29 cellular contexts compared by ENCODE assay signal in the genomic region with DNA sequence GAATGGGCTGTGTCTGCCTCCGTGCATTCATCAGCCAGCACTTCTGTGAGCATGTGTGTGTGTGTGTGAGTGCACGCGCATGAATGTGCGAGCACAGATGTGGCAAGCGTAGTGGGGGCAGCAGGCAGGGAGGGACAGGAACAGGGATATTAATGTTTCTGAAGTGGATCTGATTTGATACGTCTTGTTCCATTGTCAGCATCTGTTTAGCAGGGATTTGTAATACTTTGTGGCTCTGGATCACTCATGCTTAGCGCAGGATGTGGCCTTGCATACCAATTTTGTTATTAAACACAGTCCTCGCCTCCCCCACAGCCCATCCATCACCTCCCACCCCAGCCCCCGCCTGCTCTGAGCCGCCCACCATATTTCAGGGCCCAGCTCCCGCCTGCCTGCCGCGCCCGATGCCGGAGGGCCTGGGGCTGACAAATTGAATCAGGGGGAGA. TPM values are rescaled to one million over a fixed set of nuclear protein-coding genes. Genes with fewer than 3 reads are reported as not detected.
DNase-seq lines count a peak whose midpoint lies in the region; ATAC-seq and TF ChIP-seq lines count a peak whose summit lies in the region.
"Had no signal": no experiment of that assay in that cellular context is flagged by ENCODE, and none has a peak within 500 bp of the region (broad histone marks: within the 10 kb centered on the region; RNA-seq: fewer than 3 reads in every experiment).

No MANE protein-coding gene starts in this region.

- H3K9me3 Mint-ChIP-seq in chondrocyte (ENCODE audit: low read depth) (no peaks in the 10 kb centered on the region), nephron (no peaks in the 10 kb centered on the region), osteocyte (ENCODE audit: unreplicated experiment) (no peaks in the 10 kb centered on the region)
- H3K9me3 Mint-ChIP-seq in activated T-helper 1 cell treated with anti-CD3 and anti-CD28 coated beads, Interleukin-12 subunit alpha, Interleukin-12 subunit beta, Interleukin-2, Interleukin-4 antibody, amounts not matched to agents 30 ng/mL and 10 ng/mL and 1 ng/mL, durations not matched to agents 14 hours and 24 hours and 36 hours = no peaks in the 10 kb centered on the region
- H3K9me3 Mint-ChIP-seq: activated T-cell treated with anti-CD3 and anti-CD28 coated beads, Interleukin-2, amount 50 U/mL, for 4 hours; stimulated activated naive CD8-positive, alpha-beta T cell treated with anti-CD3 and anti-CD28 coated beads, Interleukin-15, amount 100 ng/mL, for 72 hours had no signal

- no peak overlapping the region for H3K4me2 ChIP-seq in SK-N-SH

- peaks cover 15 to 18% of the 10 kb centered on the region in 2 experiments; a peak in 3 of 4 replicates for H3K4me1 ChIP-seq in SK-N-SH (ENCODE audit: control insufficient read depth in 1 of 2, insufficient read depth in 2 of 2, low read depth in 1 of 2, low read length in 1 of 2)
- H3K4me1 ChIP-seq: left lung, pancreas had no signal

- whole genome bisulfite sequencing in SK-N-SH (ENCODE audit: low lambda C conversion rate) = 78% methylated on average over 15 of the region's 15 CpGs

- peaks cover 13% of the 10 kb centered on the region for H3K27me3 Mint-ChIP-seq in chondrocyte (ENCODE audit: low read depth)
- peaks cover 77% of the 10 kb centered on the region for H3K27me3 Mint-ChIP-seq in nephron (ENCODE audit: low read depth)
- H3K27me3 Mint-ChIP-seq in activated T-helper 1 cell treated with anti-CD3 and anti-CD28 coated beads, Interleukin-12 subunit alpha, Interleukin-12 subunit beta, Interleukin-2, Interleukin-4 antibody, amounts not matched to agents 30 ng/mL and 10 ng/mL and 1 ng/mL, durations not matched to agents 14 hours and 24 hours and 36 hours (ENCODE audit: insufficient read depth) = peaks cover 8% of the 10 kb centered on the region
- H3K27me3 Mint-ChIP-seq in osteocyte (ENCODE audit: unreplicated experiment) = peaks cover 7% of the 10 kb centered on the region
- H3K27me3 Mint-ChIP-seq: stimulated activated naive CD8-positive, alpha-beta T cell treated with anti-CD3 and anti-CD28 coated beads, Interleukin-15, amount 100 ng/mL, for 72 hours had no signal

- H3K27ac Mint-ChIP-seq in chondrocyte (ENCODE audit: unreplicated experiment) = no peak overlapping the region
- peak overlapping the region; percentile 3 to 87 (median 30) for H3K27ac Mint-ChIP-seq in nephron
- H3K27ac Mint-ChIP-seq in activated T-helper 1 cell treated with anti-CD3 and anti-CD28 coated beads, Interleukin-12 subunit alpha, Interleukin-12 subunit beta, Interleukin-2, Interleukin-4 antibody, amounts not matched to agents 30 ng/mL and 10 ng/mL and 1 ng/mL, durations not matched to agents 14 hours and 24 hours and 36 hours = no peak overlapping the region
- no peak overlapping the region for H3K27ac Mint-ChIP-seq in osteocyte (ENCODE audit: unreplicated experiment)
- H3K27ac Mint-ChIP-seq: B cell; stimulated activated naive CD8-positive, alpha-beta T cell treated with anti-CD3 and anti-CD28 coated beads, Interleukin-15, amount 100 ng/mL, for 72 hours had no signal

- H3K36me3 Mint-ChIP-seq in chondrocyte (ENCODE audit: low read depth) (no peaks in the 10 kb centered on the region), nephron (ENCODE audit: low read depth) (no peaks in the 10 kb centered on the region), osteocyte (ENCODE audit: unreplicated experiment) (no peaks in the 10 kb centered on the region)
- H3K36me3 Mint-ChIP-seq in activated T-helper 1 cell treated with anti-CD3 and anti-CD28 coated beads, Interleukin-12 subunit alpha, Interleukin-12 subunit beta, Interleukin-2, Interleukin-4 antibody, amounts not matched to agents 30 ng/mL and 10 ng/mL and 1 ng/mL, durations not matched to agents 14 hours and 24 hours and 36 hours (ENCODE audit: low read depth) = no peaks in the 10 kb centered on the region

- no peak overlapping the region for H3K9ac ChIP-seq in SK-N-SH

- CTCF ChIA-PET in SK-N-SH (lab: Yijun Ruan, JAX) = interaction anchor here (1.5 to 2.6 kb wide), 3 partner anchors 12 to 31 kb away, joined by 5 to 11 read pairs (median 10); no protein-coding TSS in a partner anchor

- TF ChIP-seq CTCF in SK-N-SH (IDR thresholded peaks at IDR 0.05) (no peak), chondrocyte (IDR thresholded peaks at IDR 0.05) (no peak), nephron (IDR thresholded peaks at IDR 0.05; ENCODE audit: unreplicated experiment in 3 of 3) (no peak), osteocyte (IDR thresholded peaks at IDR 0.05) (no peak)

- no peak overlapping the region for H3K4me3 Mint-ChIP-seq in chondrocyte (ENCODE audit: unreplicated experiment)
- peak overlapping the region; percentile 7 to 17 (median 10) for H3K4me3 Mint-ChIP-seq in nephron
- H3K4me3 Mint-ChIP-seq in activated T-helper 1 cell treated with anti-CD3 and anti-CD28 coated beads, Interleukin-12 subunit alpha, Interleukin-12 subunit beta, Interleukin-2, Interleukin-4 antibody, amounts not matched to agents 30 ng/mL and 10 ng/mL and 1 ng/mL, durations not matched to agents 14 hours and 24 hours and 36 hours = no peak overlapping the region
- H3K4me3 Mint-ChIP-seq in osteocyte (ENCODE audit: unreplicated experiment) = no peak overlapping the region
- H3K4me3 Mint-ChIP-seq: activated T-cell treated with anti-CD3 and anti-CD28 coated beads, Interleukin-2, amount 50 U/mL, for 4 hours; B cell; stimulated activated naive CD8-positive, alpha-beta T cell treated with anti-CD3 and anti-CD28 coated beads, Interleukin-15, amount 100 ng/mL, for 72 hours; T-helper 17 cell had no signal

- H3F3A ChIP-seq in SK-N-SH (replicated peaks; ENCODE audit: insufficient read depth) = peaks cover 13% of the 10 kb centered on the region

- no peak for TF ChIP-seq RAD21 in SK-N-SH (IDR thresholded peaks at IDR 0.05; ENCODE audit: low read length)

- peaks cover 5% of the 10 kb centered on the region for H3K4me1 Mint-ChIP-seq in chondrocyte (ENCODE audit: low read depth)
- peaks cover 37% of the 10 kb centered on the region for H3K4me1 Mint-ChIP-seq in nephron
- H3K4me1 Mint-ChIP-seq in activated T-helper 1 cell treated with anti-CD3 and anti-CD28 coated beads, Interleukin-12 subunit alpha, Interleukin-12 subunit beta, Interleukin-2, Interleukin-4 antibody, amounts not matched to agents 30 ng/mL and 10 ng/mL and 1 ng/mL, durations not matched to agents 14 hours and 24 hours and 36 hours (ENCODE audit: low read depth) = no peaks in the 10 kb centered on the region
- peaks cover 2% of the 10 kb centered on the region for H3K4me1 Mint-ChIP-seq in osteocyte (ENCODE audit: unreplicated experiment)
- H3K4me1 Mint-ChIP-seq: B cell; stimulated activated naive CD8-positive, alpha-beta T cell treated with anti-CD3 and anti-CD28 coated beads, Interleukin-15, amount 100 ng/mL, for 72 hours had no signal

- H4K20me1 ChIP-seq in SK-N-SH (ENCODE audit: insufficient read depth) = no peaks in the 10 kb centered on the region

- H3K36me3 ChIP-seq in SK-N-SH (replicated peaks in 1 of 2; ENCODE audit: control insufficient read depth in 1 of 2, insufficient read depth in 2 of 2, low read length in 1 of 2) = no peaks in the 10 kb centered on the region
- H3K36me3 ChIP-seq: left lung, pancreas, right lobe of liver, tibial nerve had no signal

- POLR2A ChIA-PET in SK-N-SH (lab: Yijun Ruan, JAX) = interaction anchor here (3.1 kb wide), 1 partner anchor 10 kb away, joined by 18 read pairs; no protein-coding TSS in a partner anchor

- intact Hi-C loops in activated T-helper 1 cell treated with anti-CD3 and anti-CD28 coated beads, Interleukin-12 subunit alpha, Interleukin-12 subunit beta, Interleukin-2, Interleukin-4 antibody, amounts not matched to agents 30 ng/mL and 10 ng/mL and 1 ng/mL, durations not matched to agents 14 hours and 24 hours and 36 hours (cut with micrococcal nuclease) = no loop called here

- no peak overlapping the region for H2AFZ ChIP-seq in SK-N-SH (ENCODE audit: low read depth)

- DNase-seq in SK-N-SH = peak; percentile 58
- peak; percentile 52 for DNase-seq in chondrocyte (ENCODE audit: low spot score)
- DNase-seq in activated T-helper 1 cell treated with anti-CD3 and anti-CD28 coated beads, Interleukin-12 subunit alpha, Interleukin-12 subunit beta, Interleukin-2, Interleukin-4 antibody, amounts not matched to agents 30 ng/mL and 10 ng/mL and 1 ng/mL, durations not matched to agents 14 hours and 24 hours and 36 hours (ENCODE audit: low spot score) = no peak
- DNase-seq in dedifferentiated amniotic fluid mesenchymal stem cell (ENCODE audit: extremely low spot score) = no peak
- no peak for DNase-seq in osteocyte (ENCODE audit: extremely low spot score, unreplicated experiment)
- DNase-seq: 8988T; activated CD4-positive, alpha-beta T cell treated with anti-CD3 and anti-CD28 coated beads for 48 hours; activated naive CD4-positive, alpha-beta T cell treated with Interleukin-2 at 50 U/mL for 16 hours; activated T-cell treated with anti-CD3 and anti-CD28 coated beads, Interleukin-2, amount 50 U/mL, for 4 hours; amygdala; DMS153; foreskin keratinocyte; GF-D8; Karpas-422; left lung; MV-4-11; NCI-H1694 treated with DMSO at 0.1 percent for 48 hours; NCI-H526 treated with DMSO at 0.1 percent for 48 hours; right lobe of liver; stimulated activated naive CD8-positive, alpha-beta T cell treated with anti-CD3 and anti-CD28 coated beads, Interleukin-15, amount 100 ng/mL, for 72 hours; T-helper 17 cell had no signal

- H3K4me3 ChIP-seq in SK-N-SH (ENCODE audit: low read depth in 2 of 2, low read length in 1 of 2) = no peak overlapping the region
- H3K4me3 ChIP-seq: left lung, pancreas, right lobe of liver, tibial nerve had no signal

- H3K9me3 ChIP-seq in SK-N-SH = no peaks in the 10 kb centered on the region
- H3K9me3 ChIP-seq: left lung, pancreas, right lobe of liver, tibial nerve had no signal

- ATAC-seq in SK-N-SH treated with all-trans-retinoic acid at 6 μM for 48 hours (no peak), GM21529 (IDR thresholded peaks at IDR 0.05; ENCODE audit: unreplicated experiment) (no peak)
- ATAC-seq: activated T-cell treated with anti-CD3 and anti-CD28 coated beads, Interleukin-2, amount 50 U/mL, for 4 hours; foreskin keratinocyte; left lung; pancreas; right lobe of liver; stimulated activated naive CD8-positive, alpha-beta T cell treated with anti-CD3 and anti-CD28 coated beads, Interleukin-15, amount 100 ng/mL, for 72 hours; T-helper 17 cell had no signal

- TF ChIP-seq EP300 in SK-N-SH (IDR thresholded peaks at IDR 0.05; ENCODE audit: borderline replicate concordance in 1 of 2, low read depth in 1 of 2, low read length in 1 of 2) = no peak

- no peaks in the 10 kb centered on the region for H3K27me3 ChIP-seq in SK-N-SH (ENCODE audit: insufficient read depth)
- H3K27me3 ChIP-seq: foreskin keratinocyte, pancreas, right lobe of liver had no signal

- H3K9me2 ChIP-seq in SK-N-SH = no peaks in the 10 kb centered on the region

- no peak overlapping the region for H3K27ac ChIP-seq in SK-N-SH (ENCODE audit: low read depth in 2 of 2, low read length in 1 of 2)
- H3K27ac ChIP-seq: foreskin keratinocyte, left lung, pancreas, right lobe of liver, tibial nerve had no signal

- 0 out of 2 replicates have a peak, but pooled peaks cover 2% of the 10 kb centered on the region for H3K79me2 ChIP-seq in SK-N-SH (ENCODE audit: insufficient read depth)

RNA-seq across cellular contexts. Expression of gene TMEM53, which starts 52.4 kb away (rescaled TPM):
- 14.9 and 16.9 TPM in 2 replicates for polyA plus RNA-seq in SK-N-SH (2012; rRNA removed)
- 6.7 and 9.5 TPM in 2 replicates for polyA plus RNA-seq in SK-N-SH (2012; cell fraction: cytosol; rRNA removed)
- polyA plus RNA-seq in SK-N-SH (2012; cell fraction: nucleus; rRNA removed) = 10.4 and 10.6 TPM in 2 replicates
- total RNA-seq in chondrocyte (5.2 to 7.2 TPM (median 5.8 TPM) in 3 replicates), osteocyte (6.6 and 7.6 TPM in 2 replicates)
- 4.3 and 6.6 TPM in 2 replicates for total RNA-seq in activated T-helper 1 cell treated with anti-CD3 and anti-CD28 coated beads, Interleukin-12 subunit alpha, Interleukin-12 subunit beta, Interleukin-2, Interleukin-4 antibody, amounts not matched to agents 30 ng/mL and 10 ng/mL and 1 ng/mL, durations not matched to agents 14 hours and 24 hours and 36 hours

RNA-seq across cellular contexts. Expression of gene ARMH1, which starts 52.6 kb away (rescaled TPM):
- polyA plus RNA-seq in SK-N-SH (2012; rRNA removed) = 6.6 and 10.5 TPM in 2 replicates
- polyA plus RNA-seq in SK-N-SH (2012; cell fraction: cytosol; rRNA removed) = 1.1 and 1.5 TPM in 2 replicates
- polyA plus RNA-seq in SK-N-SH (2012; cell fraction: nucleus; rRNA removed) = 60.0 and 87.2 TPM in 2 replicates
- total RNA-seq in chondrocyte (1.3 to 2.1 TPM (median 1.7 TPM) in 3 replicates), osteocyte (2.7 and 3.0 TPM in 2 replicates)
- 95.3 and 99.8 TPM in 2 replicates for total RNA-seq in activated T-helper 1 cell treated with anti-CD3 and anti-CD28 coated beads, Interleukin-12 subunit alpha, Interleukin-12 subunit beta, Interleukin-2, Interleukin-4 antibody, amounts not matched to agents 30 ng/mL and 10 ng/mL and 1 ng/mL, durations not matched to agents 14 hours and 24 hours and 36 hours
- total RNA-seq: endothelial cell of umbilical vein, RPMI7951 had no signal

Comparison
In these comparisons a context has a peak if more than half of its experiments do, and no peak if none do; other contexts are left out.
1. DNase-seq: peak in SK-N-SH (single experiment) and chondrocyte (single experiment); none in activated T-helper 1 cell treated with anti-CD3 and anti-CD28 coated beads, Interleukin-12 subunit alpha, Interleukin-12 subunit beta, Interleukin-2, Interleukin-4 antibody, amounts not matched to agents 30 ng/mL and 10 ng/mL and 1 ng/mL, durations not matched to agents 14 hours and 24 hours and 36 hours (single experiment), dedifferentiated amniotic fluid mesenchymal stem cell (single experiment) and osteocyte (single experiment).
2. H3K27ac Mint-ChIP-seq: peak in nephron (3 of 3); none in chondrocyte (single experiment), activated T-helper 1 cell treated with anti-CD3 and anti-CD28 coated beads, Interleukin-12 subunit alpha, Interleukin-12 subunit beta, Interleukin-2, Interleukin-4 antibody, amounts not matched to agents 30 ng/mL and 10 ng/mL and 1 ng/mL, durations not matched to agents 14 hours and 24 hours and 36 hours (single experiment) and osteocyte (single experiment).
3. H3K4me3 Mint-ChIP-seq: peak in nephron (3 of 3); none in chondrocyte (single experiment), activated T-helper 1 cell treated with anti-CD3 and anti-CD28 coated beads, Interleukin-12 subunit alpha, Interleukin-12 subunit beta, Interleukin-2, Interleukin-4 antibody, amounts not matched to agents 30 ng/mL and 10 ng/mL and 1 ng/mL, durations not matched to agents 14 hours and 24 hours and 36 hours (single experiment) and osteocyte (single experiment).
4. RNA of gene ARMH1, which starts 52.6 kb away (total RNA-seq): 95.3 to 99.8 TPM in activated T-helper 1 cell treated with anti-CD3 and anti-CD28 coated beads, Interleukin-12 subunit alpha, Interleukin-12 subunit beta, Interleukin-2, Interleukin-4 antibody, amounts not matched to agents 30 ng/mL and 10 ng/mL and 1 ng/mL, durations not matched to agents 14 hours and 24 hours and 36 hours; 2.7 to 3.0 TPM in osteocyte and 1.3 to 2.1 TPM in chondrocyte; every median in the first group is over 10 times any median in the second.